In genomic region chr10:102422586-102423129, GRCh38 we compare ENCODE assay signal across 1 cellular context.
TF ChIP-seq lines count a peak whose summit lies in the region.

No MANE protein-coding gene starts in this region.

TF ChIP-seq in HepG2, 621 proteins besides CTCF, POLR2A, EP300 and RAD21 (continued from another document and continues in another):
- peak; percentile 90; the same call in 1 of the 2 replicates for TF ChIP-seq MTA1 (CRISPR knock-in tag; IDR thresholded peaks at IDR 0.05; ENCODE audit: borderline replicate concordance)
- peak; percentile 44; the same call in 1 of the 2 replicates for TF ChIP-seq DRAP1 (CRISPR knock-in tag; IDR thresholded peaks at IDR 0.05)
- TF ChIP-seq PCBP1 (IDR thresholded peaks at IDR 0.05; ENCODE audit: borderline replicate concordance, low read depth, low read length) = 0 out of 2 replicates have a peak, but pooled peaks have one; percentile 56
- peak; percentile 84 for TF ChIP-seq TEAD3 (CRISPR knock-in tag; optimal IDR thresholded peaks at IDR 0.05; ENCODE audit: borderline replicate concordance)
- no peak for TF ChIP-seq FOXA1 (IDR thresholded peaks at IDR 0.05)
- TF ChIP-seq FOXA1 (CRISPR knock-in tag; IDR thresholded peaks at IDR 0.05) = peak; percentile 50; the same call in 1 of the 2 replicates
- TF ChIP-seq HDAC2 (CRISPR knock-in tag; IDR thresholded peaks at IDR 0.05) = peak; percentile 89; the same call in 1 of the 2 replicates
- peak; percentile 12; the same call in 1 of the 2 replicates for TF ChIP-seq HNF4G (IDR thresholded peaks at IDR 0.05; ENCODE audit: borderline replicate concordance, low read depth, low read length)
- TF ChIP-seq HNF4G (CRISPR knock-in tag; IDR thresholded peaks at IDR 0.05; ENCODE audit: borderline replicate concordance, low read depth) = no peak
- peak; percentile 89 for TF ChIP-seq BRD4 (CRISPR knock-in tag; IDR thresholded peaks at IDR 0.05)
- peak; percentile 92 for TF ChIP-seq ZFX (CRISPR knock-in tag; IDR thresholded peaks at IDR 0.05; ENCODE audit: low read depth)
- TF ChIP-seq, protein P1, sequence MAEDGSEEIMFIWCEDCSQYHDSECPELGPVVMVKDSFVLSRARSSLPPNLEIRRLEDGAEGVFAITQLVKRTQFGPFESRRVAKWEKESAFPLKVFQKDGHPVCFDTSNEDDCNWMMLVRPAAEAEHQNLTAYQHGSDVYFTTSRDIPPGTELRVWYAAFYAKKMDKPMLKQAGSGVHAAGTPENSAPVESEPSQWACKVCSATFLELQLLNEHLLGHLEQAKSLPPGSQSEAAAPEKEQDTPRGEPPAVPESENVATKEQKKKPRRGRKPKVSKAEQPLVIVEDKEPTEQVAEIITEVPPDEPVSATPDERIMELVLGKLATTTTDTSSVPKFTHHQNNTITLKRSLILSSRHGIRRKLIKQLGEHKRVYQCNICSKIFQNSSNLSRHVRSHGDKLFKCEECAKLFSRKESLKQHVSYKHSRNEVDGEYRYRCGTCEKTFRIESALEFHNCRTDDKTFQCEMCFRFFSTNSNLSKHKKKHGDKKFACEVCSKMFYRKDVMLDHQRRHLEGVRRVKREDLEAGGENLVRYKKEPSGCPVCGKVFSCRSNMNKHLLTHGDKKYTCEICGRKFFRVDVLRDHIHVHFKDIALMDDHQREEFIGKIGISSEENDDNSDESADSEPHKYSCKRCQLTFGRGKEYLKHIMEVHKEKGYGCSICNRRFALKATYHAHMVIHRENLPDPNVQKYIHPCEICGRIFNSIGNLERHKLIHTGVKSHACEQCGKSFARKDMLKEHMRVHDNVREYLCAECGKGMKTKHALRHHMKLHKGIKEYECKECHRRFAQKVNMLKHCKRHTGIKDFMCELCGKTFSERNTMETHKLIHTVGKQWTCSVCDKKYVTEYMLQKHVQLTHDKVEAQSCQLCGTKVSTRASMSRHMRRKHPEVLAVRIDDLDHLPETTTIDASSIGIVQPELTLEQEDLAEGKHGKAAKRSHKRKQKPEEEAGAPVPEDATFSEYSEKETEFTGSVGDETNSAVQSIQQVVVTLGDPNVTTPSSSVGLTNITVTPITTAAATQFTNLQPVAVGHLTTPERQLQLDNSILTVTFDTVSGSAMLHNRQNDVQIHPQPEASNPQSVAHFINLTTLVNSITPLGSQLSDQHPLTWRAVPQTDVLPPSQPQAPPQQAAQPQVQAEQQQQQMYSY (CRISPR knock-in tag; IDR thresholded peaks at IDR 0.05) = peak; percentile 36; the same call in 1 of the 2 replicates
- no peak for TF ChIP-seq SRSF4 (IDR thresholded peaks at IDR 0.05; ENCODE audit: low read depth, low read length, poor library complexity, severe bottlenecking)
- peak; percentile 66; the same call in 1 of the 2 replicates for TF ChIP-seq RARA (CRISPR knock-in tag; IDR thresholded peaks at IDR 0.05)
- no peak for TF ChIP-seq BATF2 (CRISPR knock-in tag; IDR thresholded peaks at IDR 0.05)
- TF ChIP-seq NONO (IDR thresholded peaks at IDR 0.05) = no peak
- peak; percentile 91 for TF ChIP-seq NONO (CRISPR knock-in tag; conservative IDR thresholded peaks at IDR 0.05)
- peak; percentile 51; the same call in 1 of the 2 replicates for TF ChIP-seq ZNF441 (CRISPR knock-in tag; IDR thresholded peaks at IDR 0.05; ENCODE audit: borderline replicate concordance)
- peak; percentile 39; the same call in 1 of the 2 replicates for TF ChIP-seq ZNF552 (CRISPR knock-in tag; IDR thresholded peaks at IDR 0.05; ENCODE audit: borderline replicate concordance)
- no peak for TF ChIP-seq ZNF496 (CRISPR knock-in tag; IDR thresholded peaks at IDR 0.05; ENCODE audit: insufficient replicate concordance)
- no peak for TF ChIP-seq ZXDC (CRISPR knock-in tag; IDR thresholded peaks at IDR 0.05)
- no peak; the same call in 1 of the 2 replicates for TF ChIP-seq HBP1 (CRISPR knock-in tag; IDR thresholded peaks at IDR 0.05; ENCODE audit: low read depth)
- no peak; the same call in 1 of the 2 replicates for TF ChIP-seq ZNF484 (CRISPR knock-in tag; IDR thresholded peaks at IDR 0.05; ENCODE audit: borderline replicate concordance, low read depth)
- TF ChIP-seq, protein P2, sequence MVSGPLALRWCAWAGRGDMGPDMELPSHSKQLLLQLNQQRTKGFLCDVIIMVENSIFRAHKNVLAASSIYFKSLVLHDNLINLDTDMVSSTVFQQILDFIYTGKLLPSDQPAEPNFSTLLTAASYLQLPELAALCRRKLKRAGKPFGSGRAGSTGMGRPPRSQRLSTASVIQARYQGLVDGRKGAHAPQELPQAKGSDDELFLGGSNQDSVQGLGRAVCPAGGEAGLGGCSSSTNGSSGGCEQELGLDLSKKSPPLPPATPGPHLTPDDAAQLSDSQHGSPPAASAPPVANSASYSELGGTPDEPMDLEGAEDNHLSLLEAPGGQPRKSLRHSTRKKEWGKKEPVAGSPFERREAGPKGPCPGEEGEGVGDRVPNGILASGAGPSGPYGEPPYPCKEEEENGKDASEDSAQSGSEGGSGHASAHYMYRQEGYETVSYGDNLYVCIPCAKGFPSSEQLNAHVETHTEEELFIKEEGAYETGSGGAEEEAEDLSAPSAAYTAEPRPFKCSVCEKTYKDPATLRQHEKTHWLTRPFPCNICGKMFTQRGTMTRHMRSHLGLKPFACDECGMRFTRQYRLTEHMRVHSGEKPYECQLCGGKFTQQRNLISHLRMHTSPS (CRISPR knock-in tag; IDR thresholded peaks at IDR 0.05; ENCODE audit: low read depth) = peak; percentile 28; the same call in 1 of the 2 replicates
- TF ChIP-seq ZNF709 (CRISPR knock-in tag; IDR thresholded peaks at IDR 0.05) = no peak
- TF ChIP-seq ZNF451 (CRISPR knock-in tag; IDR thresholded peaks at IDR 0.05) = peak; percentile 82; the same call in 1 of the 2 replicates
- TF ChIP-seq, protein P3, sequence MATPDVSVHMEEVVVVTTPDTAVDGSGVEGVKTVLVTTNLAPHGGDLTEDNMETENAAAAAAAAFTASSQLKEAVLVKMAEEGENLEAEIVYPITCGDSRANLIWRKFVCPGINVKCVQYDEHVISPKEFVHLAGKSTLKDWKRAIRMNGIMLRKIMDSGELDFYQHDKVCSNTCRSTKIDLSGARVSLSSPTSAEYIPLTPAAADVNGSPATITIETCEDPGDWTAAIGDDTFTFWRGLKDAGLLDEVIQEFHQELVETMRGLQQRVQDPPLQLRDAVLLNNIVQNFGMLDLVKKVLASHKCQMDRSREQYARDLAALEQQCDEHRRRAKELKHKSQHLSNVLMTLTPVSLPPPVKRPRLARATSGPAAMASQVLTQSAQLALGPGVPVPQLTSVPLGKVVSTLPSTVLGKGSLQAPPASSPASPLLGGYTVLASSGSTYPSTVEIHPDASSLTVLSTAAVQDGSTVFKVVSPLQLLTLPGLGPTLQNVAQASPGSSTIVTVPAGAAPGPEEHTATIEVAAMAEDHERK (CRISPR knock-in tag; IDR thresholded peaks at IDR 0.05; ENCODE audit: low read depth) = 0 out of 2 replicates have a peak, but pooled peaks have one; percentile 51
- TF ChIP-seq ZBTB49 (CRISPR knock-in tag; IDR thresholded peaks at IDR 0.05; ENCODE audit: borderline replicate concordance) = peak; percentile 68; the same call in 1 of the 2 replicates
- TF ChIP-seq PHF21A (CRISPR knock-in tag; IDR thresholded peaks at IDR 0.05) = peak; percentile 75
- TF ChIP-seq ZNF83 (CRISPR knock-in tag; IDR thresholded peaks at IDR 0.05; ENCODE audit: borderline replicate concordance) = peak; percentile 72; the same call in 1 of the 2 replicates
- peak; percentile 97 for TF ChIP-seq HMGXB4 (CRISPR knock-in tag; IDR thresholded peaks at IDR 0.05; ENCODE audit: borderline replicate concordance in 1 of 2, low read depth in 1 of 2)
- no peak for TF ChIP-seq PAF1 (CRISPR knock-in tag; IDR thresholded peaks at IDR 0.05)
- no peak for TF ChIP-seq ATF1 (CRISPR knock-in tag; IDR thresholded peaks at IDR 0.05)
- TF ChIP-seq, protein P4, sequence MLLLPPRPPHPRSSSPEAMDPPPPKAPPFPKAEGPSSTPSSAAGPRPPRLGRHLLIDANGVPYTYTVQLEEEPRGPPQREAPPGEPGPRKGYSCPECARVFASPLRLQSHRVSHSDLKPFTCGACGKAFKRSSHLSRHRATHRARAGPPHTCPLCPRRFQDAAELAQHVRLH (CRISPR knock-in tag; IDR thresholded peaks at IDR 0.05; ENCODE audit: borderline replicate concordance, low read depth) = 0 out of 2 replicates have a peak, but pooled peaks have one; percentile 61
- TF ChIP-seq ZFP91 (CRISPR knock-in tag; IDR thresholded peaks at IDR 0.05; ENCODE audit: borderline replicate concordance) = peak; percentile 78
- no peak for TF ChIP-seq CCAR2 (optimal IDR thresholded peaks at IDR 0.05; ENCODE audit: low read depth, low read length)
- no peak; the same call in 1 of the 2 replicates for TF ChIP-seq ZNF839 (CRISPR knock-in tag; IDR thresholded peaks at IDR 0.05; ENCODE audit: borderline replicate concordance)
- TF ChIP-seq ZMAT3 (CRISPR knock-in tag; conservative IDR thresholded peaks at IDR 0.05) = peak; percentile 77
- no peak for TF ChIP-seq ZNF17 (CRISPR knock-in tag; IDR thresholded peaks at IDR 0.05)
- no peak for TF ChIP-seq LCORL (IDR thresholded peaks at IDR 0.05)
- peak; percentile 85 for TF ChIP-seq LCORL (CRISPR knock-in tag; IDR thresholded peaks at IDR 0.05)
- peak; percentile 89 for TF ChIP-seq CCDC6 (CRISPR knock-in tag; IDR thresholded peaks at IDR 0.05)
